In the genomic region with DNA sequence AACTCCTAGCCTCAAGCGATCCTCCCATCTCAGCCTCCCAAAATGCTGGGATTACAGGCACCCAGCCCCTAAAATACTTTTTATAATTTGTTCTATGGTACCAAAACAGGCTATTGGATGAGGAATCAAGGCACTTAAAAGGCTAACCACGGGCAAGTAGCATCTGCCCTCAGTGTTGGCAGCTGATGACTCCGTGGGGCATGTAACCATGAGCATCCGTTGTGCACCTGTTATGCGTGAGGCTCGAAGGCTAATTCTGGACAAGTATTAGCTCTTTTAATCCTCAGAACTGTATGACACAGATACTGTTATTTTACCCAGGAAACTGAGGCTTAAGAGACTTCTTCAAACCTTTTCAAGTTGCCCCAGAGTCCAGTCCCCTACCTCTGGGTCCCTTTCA, we compare ENCODE assay signal across 18 cellular contexts.
"Had no signal": no experiment of that assay in that cellular context is flagged by ENCODE, and none has a peak within 500 bp of the region (broad histone marks: within the 10 kb centered on the region; RNA-seq: fewer than 3 reads in every experiment).

No MANE protein-coding gene starts in this region.

- H3K9me3 Mint-ChIP-seq: endodermal cell, natural killer cell, neural progenitor cell had no signal

- H3K27ac Mint-ChIP-seq: endodermal cell, progenitor cell of endocrine pancreas had no signal

- H3K4me1 ChIP-seq: colonic mucosa, foreskin keratinocyte, neural progenitor cell had no signal

- DNase-seq: colonic mucosa; effector CD4-positive, alpha-beta T cell; endodermal cell; erythroblast; foreskin keratinocyte; left colon; left ventricle myocardium superior; mammary epithelial cell; natural killer cell; nucleus accumbens; ovary; small intestine; stimulated activated CD4-positive, alpha-beta T cell treated with anti-CD3 and anti-CD28 coated beads, Interleukin-12 subunit alpha, Interleukin-12 subunit beta, amount 100 ng/mL, for 4 hours; stimulated activated naive CD4-positive, alpha-beta T cell treated with Interleukin-2 at 50 U/mL for 16 hours; trophoblast cell had no signal

- H3K4me1 Mint-ChIP-seq: endodermal cell had no signal

- H3K27me3 ChIP-seq: colonic mucosa, foreskin keratinocyte, neural progenitor cell, ovary, right lobe of liver had no signal

- H3K27me3 Mint-ChIP-seq: progenitor cell of endocrine pancreas had no signal

- ATAC-seq: foreskin keratinocyte, left colon, left ventricle myocardium superior, natural killer cell, right lobe of liver had no signal

- H3K4me3 ChIP-seq: colonic mucosa, neural progenitor cell, ovary, right lobe of liver had no signal

- H3K4me3 Mint-ChIP-seq: endodermal cell, natural killer cell, neural progenitor cell had no signal

- H3K27ac ChIP-seq: colonic mucosa, foreskin keratinocyte, neural progenitor cell, ovary, right lobe of liver had no signal

- H3K9me3 ChIP-seq: colonic mucosa, ovary, right lobe of liver had no signal
